Comparison of ENCODE assay signal across 22 cellular contexts in genomic region chr13:72244788-72245187, GRCh38.
"Had no signal": no experiment of that assay in that cellular context is flagged by ENCODE, and none has a peak within 500 bp of the region (broad histone marks: within the 10 kb centered on the region; RNA-seq: fewer than 3 reads in every experiment).

No MANE protein-coding gene starts in this region.

- H3K9me3 ChIP-seq: colonic mucosa, esophagus squamous epithelium, gastrocnemius medialis, heart right ventricle, left lung, lower lobe of right lung, mucosa of descending colon had no signal

- H3K27ac ChIP-seq: colonic mucosa, epithelial cell of prostate, esophagus squamous epithelium, gastrocnemius medialis, heart right ventricle, left lung, lower lobe of right lung had no signal

- DNase-seq: colonic mucosa; cortex of kidney; effector CD8-positive, alpha-beta T cell; effector memory CD8-positive, alpha-beta T cell; endodermal cell; erythroblast; esophagus squamous epithelium; foreskin fibroblast; foreskin melanocyte; gastrocnemius medialis; glutamatergic neuron; head of caudate nucleus; heart right ventricle; hippocampal formation; left cardiac atrium; left lung; left ventricle myocardium superior; lower lobe of right lung; mesenchymal stem cell; mucosa of descending colon; naive B cell had no signal

- H3K4me3 ChIP-seq: colonic mucosa, esophagus squamous epithelium, gastrocnemius medialis, heart right ventricle, left lung, lower lobe of right lung, mucosa of descending colon had no signal

- H3K36me3 ChIP-seq: colonic mucosa, esophagus squamous epithelium, gastrocnemius medialis, heart right ventricle, left lung, lower lobe of right lung had no signal

- H3K27me3 ChIP-seq: colonic mucosa, esophagus squamous epithelium, gastrocnemius medialis, heart right ventricle, left lung had no signal

- H3K4me1 ChIP-seq: colonic mucosa, esophagus squamous epithelium, gastrocnemius medialis, heart right ventricle, left lung, lower lobe of right lung had no signal
